Comparison of ENCODE assay signal across 9 cellular contexts in the genomic region with DNA sequence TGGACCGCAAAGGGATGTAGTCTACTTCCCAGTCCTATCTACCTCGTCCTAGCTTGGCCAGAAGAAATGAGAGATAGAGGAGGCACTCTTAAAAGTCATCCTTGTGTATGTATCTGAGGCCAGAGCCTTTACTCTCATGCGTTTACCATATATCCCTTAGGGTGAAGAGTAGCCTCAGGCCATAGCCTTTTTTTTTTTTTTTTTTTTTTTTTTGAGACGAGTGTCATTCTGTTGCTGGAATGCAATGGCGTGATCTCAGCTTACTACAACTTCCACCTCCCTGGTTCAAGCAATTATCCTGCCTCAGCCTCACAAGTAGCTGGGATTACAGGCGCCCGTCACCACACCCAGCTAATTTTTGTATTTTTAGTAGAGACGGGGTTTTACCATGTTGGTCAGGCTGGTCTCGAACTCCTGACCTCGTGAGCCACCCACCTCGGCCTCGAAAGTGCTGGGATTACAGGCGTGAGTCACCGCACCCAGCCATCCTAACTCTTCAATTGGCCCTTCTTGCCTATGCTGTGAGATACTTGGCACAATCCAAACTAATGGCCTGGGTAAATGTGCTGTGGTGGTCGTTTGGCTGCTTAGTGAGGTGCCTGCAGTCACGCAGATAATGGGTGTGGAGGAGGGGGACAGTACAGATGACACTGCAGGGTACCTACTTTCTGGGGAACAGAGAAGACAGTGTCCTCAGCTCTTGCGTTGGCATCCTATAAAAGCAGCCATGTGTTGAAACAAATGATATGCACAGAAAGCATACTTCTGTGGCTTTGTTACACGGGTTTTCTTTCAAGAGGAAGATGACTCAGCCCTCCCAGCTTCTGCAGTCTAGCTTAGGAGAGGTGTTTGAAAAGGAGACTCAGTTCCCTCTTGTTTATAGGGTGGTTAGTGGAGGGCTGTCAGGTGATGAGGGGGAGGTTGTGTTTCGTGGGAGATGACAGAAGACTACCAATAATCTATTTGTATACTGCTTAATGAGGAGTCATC. TPM values are rescaled to one million over a fixed set of nuclear protein-coding genes. Genes with fewer than 3 reads are reported as not detected.
DNase-seq lines count a peak whose midpoint lies in the region; ATAC-seq and TF ChIP-seq lines count a peak whose summit lies in the region.
"Had no signal": no experiment of that assay in that cellular context is flagged by ENCODE, and none has a peak within 500 bp of the region (broad histone marks: within the 10 kb centered on the region; RNA-seq: fewer than 3 reads in every experiment).

No MANE protein-coding gene starts in this region.

- H3K27me3 ChIP-seq in adipocyte (replicated peaks; ENCODE audit: control insufficient read depth, insufficient read depth, low read length) (peaks cover 11% of the 10 kb centered on the region), left lung (no peaks in the 10 kb centered on the region)

- intact Hi-C loops in left lung (cut with DNase I), result no loop called here

- H3K36me3 ChIP-seq in adipocyte (ENCODE audit: control insufficient read depth, insufficient read depth, low read length, severe bottlenecking) (peaks cover 18% of the 10 kb centered on the region), left lung (peaks cover 0 to 36% of the 10 kb centered on the region in 2 donors)

- H3K27ac ChIP-seq in left lung, result no peak overlapping the region
- no peak overlapping the region for H3K27ac ChIP-seq in substantia nigra (ENCODE audit: low read depth, low read length, poor library complexity, severe bottlenecking)

- H3K4me3 ChIP-seq in adipocyte (ENCODE audit: low read length) (no peak overlapping the region), left lung (no peak overlapping the region)

- ATAC-seq in HG03095 (IDR thresholded peaks at IDR 0.05; ENCODE audit: unreplicated experiment) (peak; percentile 57), left lung (peak; percentile 17), omental fat pad (ENCODE audit: low FRiP score) (no peak)
- ATAC-seq: stimulated activated memory B cell treated with anti-CD40 and anti-IgM and Interleukin-4, amounts not matched to agents 10 μg/mL and 1 μg/mL and 100 μg/mL, for 72 hours had no signal

- H3K9me3 ChIP-seq in adipocyte (ENCODE audit: control insufficient read depth, low read length) (no peaks in the 10 kb centered on the region), left lung (no peaks in the 10 kb centered on the region)

- H3K4me1 ChIP-seq in adipocyte (ENCODE audit: control insufficient read depth, insufficient read depth, low read length) (peaks cover 41% of the 10 kb centered on the region), left lung (no peaks in the 10 kb centered on the region)

- DNase-seq in CD1c-positive myeloid dendritic cell (ENCODE audit: extremely low spot score) (peak; percentile 33), adipocyte (ENCODE audit: low read depth) (peak; percentile 39), left lung (no peak), NCI-H187 treated with DMSO at 0.1 percent for 48 hours (lab: John Stamatoyannopoulos, UW) (no peak), mucosa of gallbladder (ENCODE audit: low spot score) (no peak), omental fat pad (ENCODE audit: low spot score) (no peak), substantia nigra (lab: John Stamatoyannopoulos, UW) (no peak)

- TF ChIP-seq CTCF in left lung (IDR thresholded peaks at IDR 0.05) (no peak), omental fat pad (IDR thresholded peaks at IDR 0.05) (no peak)

- no peak overlapping the region for H3K9ac ChIP-seq in adipocyte (ENCODE audit: low read length)

RNA-seq across cellular contexts. Expression of a gene that starts 10.4 kb away (rescaled TPM):
- not detected for total RNA-seq in left lung
- total RNA-seq in mucosa of gallbladder, result not detected
- not detected for total RNA-seq in omental fat pad

RNA-seq across cellular contexts. Expression of a gene that starts 33.6 kb away (rescaled TPM):
- total RNA-seq in left lung, result 10 to 100 TPM; 33.7 to 46.6 TPM
- 61.9 TPM for total RNA-seq in mucosa of gallbladder
- 10 to 100 TPM; 43.1 to 63.7 (median 54.4) TPM for total RNA-seq in omental fat pad

Comparison
In these comparisons a context has a peak if more than half of its experiments do, and no peak if none do; other contexts are left out.
1. DNase-seq: peak in CD1c-positive myeloid dendritic cell (single experiment) and adipocyte (single experiment); none in left lung (0 of 2), NCI-H187 treated with DMSO at 0.1 percent for 48 hours (single experiment), mucosa of gallbladder (single experiment), omental fat pad (single experiment) and substantia nigra (0 of 49).